In the genomic region with DNA sequence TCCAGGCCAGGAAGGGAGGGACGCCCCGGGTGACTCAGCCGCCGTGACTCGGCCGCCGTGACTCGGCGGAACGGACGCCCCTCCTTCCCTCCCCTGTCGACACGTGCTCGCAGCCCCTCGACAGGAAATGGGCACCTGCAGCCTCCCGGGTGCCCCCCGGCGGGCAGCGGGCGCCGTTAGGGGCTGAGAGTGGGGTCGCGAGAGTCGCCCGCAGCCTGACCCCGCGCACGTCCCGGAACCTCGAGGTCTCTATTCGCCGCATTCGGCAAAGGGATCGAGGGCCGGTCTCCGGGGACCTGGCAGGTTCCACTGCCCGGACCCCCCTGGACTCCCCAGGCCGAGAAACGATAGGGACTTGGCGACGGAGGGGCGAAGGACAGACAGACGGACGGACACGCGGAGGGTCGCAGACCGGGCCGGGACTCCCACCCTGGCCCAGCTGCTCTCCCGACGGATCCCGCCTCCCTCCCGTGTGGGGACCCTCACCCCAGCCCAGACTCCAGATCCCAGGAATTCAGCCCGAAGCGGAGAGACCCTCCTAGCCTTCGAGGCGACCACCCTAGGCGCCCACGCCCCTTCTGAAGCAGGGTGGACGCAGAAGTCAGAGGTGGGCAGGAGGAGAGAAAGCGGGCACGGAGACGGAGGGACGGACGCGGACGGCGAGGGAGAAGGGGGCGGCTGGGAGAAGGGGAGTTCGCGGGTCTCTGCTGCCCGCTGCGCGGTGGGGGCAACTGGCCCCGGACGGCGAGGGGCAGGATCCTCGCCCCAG, we compare ENCODE assay signal across 8 cellular contexts. TPM values are rescaled to one million over a fixed set of nuclear protein-coding genes. Genes with fewer than 3 reads are reported as not detected.
DNase-seq lines count a peak whose midpoint lies in the region; ATAC-seq, FAIRE-seq and TF ChIP-seq lines count a peak whose summit lies in the region.

No MANE protein-coding gene starts in this region.

- TF ChIP-seq CTCF in Peyer's patch (IDR thresholded peaks at IDR 0.05) (no peak), heart right ventricle (IDR thresholded peaks at IDR 0.05) (no peak)

- DNase-seq in GM12891 (ENCODE audit: insufficient read length, low spot score) (peak; percentile 53), Peyer's patch (peak in 2 of 3 donors; percentile 79), heart right ventricle (peak; percentile 51 to 62), retina (peak; percentile 60), cortex of kidney (lab: John Stamatoyannopoulos, UW) (no peak), medulla oblongata (ENCODE audit: extremely low spot score) (no peak)
- peak; percentile 80 for DNase-seq in activated naive CD4-positive, alpha-beta T cell treated with Interleukin-2 at 50 U/mL for 16 hours

- H3K4me1 ChIP-seq in Peyer's patch (peaks cover 10 to 22% (median 15%) of the 10 kb centered on the region in 4 donors), heart right ventricle (peaks cover 7 to 30% (median 19%) of the 10 kb centered on the region in 9 donors)

- intact Hi-C loops in heart right ventricle (cut with DNase I): no loop called here

- H3K27ac ChIP-seq in Peyer's patch (peak overlapping the region; percentile 16 to 62 (median 52)), heart right ventricle (peak overlapping the region in 7 of 10 donors; percentile 10 to 93 (median 61))

- H3K4me3 ChIP-seq in Peyer's patch: peak overlapping the region; percentile 41 to 68 (median 57)
- peak overlapping the region; percentile 41 to 79 (median 61) for H3K4me3 ChIP-seq in heart right ventricle

- no peaks in the 10 kb centered on the region for H3K9me3 ChIP-seq in Peyer's patch
- H3K9me3 ChIP-seq in heart right ventricle: no peaks in the 10 kb centered on the region

- ATAC-seq in heart right ventricle (peak; percentile 22 to 79 (median 64)), HG02981 (IDR thresholded peaks at IDR 0.05; ENCODE audit: unreplicated experiment) (no peak)

- FAIRE-seq in GM12891 (lab: Jason Lieb, UNC): peak; percentile 20

- H3K36me3 ChIP-seq in Peyer's patch (no peaks in the 10 kb centered on the region), heart right ventricle (peaks cover 0 to 6% (median 0%) of the 10 kb centered on the region in 9 donors)

- TF ChIP-seq POLR2A in GM12891 (IDR thresholded peaks at IDR 0.05; ENCODE audit: low read depth, low read length): no peak
- no peak for TF ChIP-seq POLR2A in Peyer's patch (IDR thresholded peaks at IDR 0.05)

- 2% methylated on average over 65 to 78 of the region's 78 CpGs for WGBS in heart right ventricle, 2 donors

- H3K27me3 ChIP-seq in Peyer's patch: peaks cover 0 to 5% of the 10 kb centered on the region in 2 donors
- H3K27me3 ChIP-seq in heart right ventricle: peaks cover 0 to 9% (median 4%) of the 10 kb centered on the region in 7 donors

TF ChIP-seq in GM12891, 5 proteins besides CTCF, POLR2A, EP300 and RAD21:
- TF ChIP-seq PAX5 (IDR thresholded peaks at IDR 0.05; ENCODE audit: insufficient read depth, low read length, severe bottlenecking) (no peak), TAF1 (IDR thresholded peaks at IDR 0.05; ENCODE audit: low read depth, low read length) (no peak), SPI1 (IDR thresholded peaks at IDR 0.05; ENCODE audit: low read depth, low read length) (no peak), POU2F2 (IDR thresholded peaks at IDR 0.05; ENCODE audit: low read depth, low read length) (no peak), POLR2AphosphoS5 (IDR thresholded peaks at IDR 0.05; ENCODE audit: low read depth, low read length) (no peak)

RNA-seq across cellular contexts. Expression of a gene that starts 0.6 kb away (rescaled TPM):
- 3.7 TPM for polyA plus RNA-seq in GM12891 (2012; ENCODE audit: low read depth, missing spikeins)
- 1 to 10 TPM in 3 of 4 donors, not detected in 1; 1.5 to 7.4 (median 1.7) TPM for total RNA-seq in Peyer's patch
- 1 to 10 TPM in 6 of 10 donors, under 1 TPM in 2, not detected in 2; 0.31 to 8.1 (median 2.6) TPM for total RNA-seq in heart right ventricle
- polyA plus RNA-seq in heart right ventricle: 10 to 100 TPM in 1 of 2 donors, 1 to 10 TPM in 1; 2.0 to 32.8 TPM

RNA-seq across cellular contexts. Expression of a gene that starts 9.1 kb away (rescaled TPM):
- polyA plus RNA-seq in GM12891 (2012; ENCODE audit: low read depth, missing spikeins): 39.0 TPM
- total RNA-seq in Peyer's patch: 10 to 100 TPM in 1 of 4 donors, 1 to 10 TPM in 3; 3.5 to 12.4 (median 7.4) TPM
- total RNA-seq in heart right ventricle: 10 to 100 TPM; 22.1 to 48.9 (median 34.4) TPM
- polyA plus RNA-seq in heart right ventricle: 10 to 100 TPM; 66.3 to 69.4 TPM

RNA-seq across cellular contexts. Expression of a gene that starts 11.3 kb away (rescaled TPM):
- polyA plus RNA-seq in GM12891 (2012; ENCODE audit: low read depth, missing spikeins): 90.9 TPM
- total RNA-seq in Peyer's patch: 100 to 1,000 TPM; 100 to 173 (median 122) TPM
- total RNA-seq in heart right ventricle: 10 to 100 TPM; 46.3 to 63.2 (median 49.9) TPM
- 10 to 100 TPM; 44.0 to 88.4 TPM for polyA plus RNA-seq in heart right ventricle

RNA-seq across cellular contexts. Expression of a gene that starts 19.3 kb away (rescaled TPM):
- 23.1 TPM for polyA plus RNA-seq in GM12891 (2012; ENCODE audit: low read depth, missing spikeins)
- total RNA-seq in Peyer's patch (10 to 100 TPM in 2 of 4 donors, 1 to 10 TPM in 2; 8.3 to 20.6 (median 12.1) TPM), heart right ventricle (10 to 100 TPM; 35.7 to 49.2 (median 40.9) TPM)
- polyA plus RNA-seq in heart right ventricle: 10 to 100 TPM; 38.2 to 44.7 TPM

RNA-seq across cellular contexts. Expression of a gene that starts 19.7 kb away (rescaled TPM):
- 144 TPM for polyA plus RNA-seq in GM12891 (2012; ENCODE audit: low read depth, missing spikeins)
- 100 to 1,000 TPM in 1 of 4 donors, 10 to 100 TPM in 3; 32.6 to 112 (median 57.5) TPM for total RNA-seq in Peyer's patch
- 100 to 1,000 TPM in 3 of 10 donors, 10 to 100 TPM in 7; 69.4 to 115 (median 93.8) TPM for total RNA-seq in heart right ventricle
- polyA plus RNA-seq in heart right ventricle: 100 to 1,000 TPM; 177 to 210 TPM

Comparison
In these comparisons a context has a peak if more than half of its experiments do, and no peak if none do; other contexts are left out.
1. DNase-seq: peak in GM12891 (single experiment), Peyer's patch (2 of 3), activated naive CD4-positive, alpha-beta T cell treated with Interleukin-2 at 50 U/mL for 16 hours (single experiment), heart right ventricle (2 of 2) and retina (single experiment); none in cortex of kidney (single experiment) and medulla oblongata (single experiment).